In the genomic region with DNA sequence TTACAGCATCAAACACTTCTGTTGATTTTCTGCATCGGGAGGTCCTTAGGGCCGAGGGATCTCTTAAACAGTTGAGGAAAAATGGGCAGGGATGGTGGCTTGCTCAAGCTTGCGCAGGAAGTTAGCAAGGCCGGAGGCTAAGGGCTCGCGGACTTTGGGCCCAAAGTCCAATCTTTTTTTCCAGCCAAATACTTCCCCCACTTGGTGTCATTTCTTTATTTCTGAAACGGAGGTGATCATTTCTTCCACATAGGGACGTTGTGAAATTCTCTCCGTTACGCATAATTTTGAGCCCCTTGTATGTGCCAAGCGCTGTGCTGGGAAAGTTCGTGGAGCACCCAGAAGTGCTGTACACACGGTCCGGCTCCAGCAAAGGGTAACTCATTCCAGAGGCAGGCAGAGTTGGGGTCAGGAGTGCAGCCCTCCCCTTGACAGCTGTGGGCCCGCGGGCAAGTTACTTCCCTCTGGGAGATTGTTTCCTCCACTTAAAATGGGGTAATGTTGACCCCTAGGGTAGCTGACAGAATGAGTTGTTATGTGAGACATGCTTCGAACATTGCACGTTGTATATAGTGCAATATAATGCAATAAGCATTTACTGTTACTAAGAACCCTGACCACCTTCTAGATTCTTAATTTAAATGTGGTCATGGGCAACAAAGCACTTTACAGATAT, we compare ENCODE assay signal across 8 cellular contexts. TPM values are rescaled to one million over a fixed set of nuclear protein-coding genes. Genes with fewer than 3 reads are reported as not detected.
DNase-seq lines count a peak whose midpoint lies in the region; ATAC-seq, FAIRE-seq and TF ChIP-seq lines count a peak whose summit lies in the region.

No MANE protein-coding gene starts in this region.

- peak; percentile 66 for DNase-seq in NCI-H69 (lab: John Stamatoyannopoulos, UW)
- DNase-seq in effector memory CD4-positive, alpha-beta T cell, result no peak
- DNase-seq in HTR-8/SVneo (ENCODE audit: insufficient read length, low spot score), result no peak
- no peak for DNase-seq in cerebellum (ENCODE audit: low spot score)
- no peak for DNase-seq in NCI-H187 (lab: John Stamatoyannopoulos, UW)

- no peaks in the 10 kb centered on the region for H4K20me1 ChIP-seq in neural cell (ENCODE audit: insufficient read depth)

- no peaks in the 10 kb centered on the region for H3K27me3 ChIP-seq in effector memory CD4-positive, alpha-beta T cell (replicated peaks; ENCODE audit: control insufficient read depth, insufficient read depth, low read length, poor library complexity, severe bottlenecking)
- H3K27me3 ChIP-seq in neural cell (ENCODE audit: insufficient read depth, low read depth, low read length), result no peaks in the 10 kb centered on the region

- no peak for ATAC-seq in HG03175 (IDR thresholded peaks at IDR 0.05; ENCODE audit: unreplicated experiment)

- no peak for TF ChIP-seq CTCF in neural cell (IDR thresholded peaks at IDR 0.05; ENCODE audit: poor library complexity, severe bottlenecking)

- peak overlapping the region; percentile 98 for H3K4me2 ChIP-seq in neural cell (ENCODE audit: low read length)

- H3K36me3 ChIP-seq in ES-I3 (ENCODE audit: insufficient read depth, low read length) (peaks cover 17% of the 10 kb centered on the region), neural cell (ENCODE audit: insufficient read depth, low read length) (peaks cover 9% of the 10 kb centered on the region)
- peaks cover 32% of the 10 kb centered on the region for H3K36me3 ChIP-seq in effector memory CD4-positive, alpha-beta T cell (ENCODE audit: control insufficient read depth, insufficient read depth, low read length)

- H3K27ac ChIP-seq in effector memory CD4-positive, alpha-beta T cell (ENCODE audit: insufficient read depth, low read length, poor library complexity, severe bottlenecking), result peak overlapping the region; percentile 71
- H3K27ac ChIP-seq in neural cell (ENCODE audit: low read length), result peak overlapping the region; percentile 63

- H3K4me3 ChIP-seq in effector memory CD4-positive, alpha-beta T cell (ENCODE audit: insufficient read depth, low read depth, low read length, poor library complexity, severe bottlenecking), result peak overlapping the region; percentile 86
- H3K4me3 ChIP-seq in neural cell (ENCODE audit: low read length), result peak overlapping the region; percentile 97

- TF ChIP-seq EP300 in neural cell (conservative IDR thresholded peaks at IDR 0.05; ENCODE audit: poor library complexity, severe bottlenecking), result no peak

- no peaks in the 10 kb centered on the region for H3K9me3 ChIP-seq in ES-I3 (ENCODE audit: control insufficient read depth, insufficient read depth, low read length)
- H3K9me3 ChIP-seq in effector memory CD4-positive, alpha-beta T cell (ENCODE audit: control insufficient read depth, low read length), result no peaks in the 10 kb centered on the region
- no peaks in the 10 kb centered on the region for H3K9me3 ChIP-seq in neural cell (ENCODE audit: low read length)

- H3K9ac ChIP-seq in ES-I3 (ENCODE audit: low read depth, low read length) (peak overlapping the region; percentile 63), neural cell (ENCODE audit: low read length) (peak overlapping the region; percentile 83)

- no peaks in the 10 kb centered on the region for H3K9me2 ChIP-seq in neural cell (ENCODE audit: insufficient read depth, low read length)

- FAIRE-seq in HTR-8/SVneo (lab: Jason Lieb, UNC), result no peak

- peaks cover 9% of the 10 kb centered on the region; the same call in 1 of the 2 replicates for H3K4me1 ChIP-seq in ES-I3 (ENCODE audit: insufficient read depth, low read length)
- peaks cover 20% of the 10 kb centered on the region for H3K4me1 ChIP-seq in effector memory CD4-positive, alpha-beta T cell (ENCODE audit: control insufficient read depth, insufficient read depth, low read length, poor library complexity, severe bottlenecking)

- no peaks in the 10 kb centered on the region for H3F3A ChIP-seq in neural cell (ENCODE audit: insufficient read depth, low read length, poor library complexity, severe bottlenecking)

- peak overlapping the region; percentile 86 for H2AFZ ChIP-seq in neural cell (ENCODE audit: low read depth, low read length)

- peaks cover 18% of the 10 kb centered on the region for H3K79me2 ChIP-seq in neural cell (replicated peaks; ENCODE audit: insufficient read depth, low read length)

- TF ChIP-seq RAD21 in neural cell (conservative IDR thresholded peaks at IDR 0.05), result no peak

TF ChIP-seq in neural cell, 6 proteins besides CTCF, POLR2A, EP300 and RAD21:
- TF ChIP-seq MXI1 (conservative IDR thresholded peaks at IDR 0.05; ENCODE audit: poor library complexity, severe bottlenecking), result no peak
- no peak for TF ChIP-seq TAF1 (IDR thresholded peaks at IDR 0.05; ENCODE audit: low read depth)
- no peak for TF ChIP-seq EZH2 (IDR thresholded peaks at IDR 0.05; ENCODE audit: borderline replicate concordance, insufficient read depth, low read length, poor library complexity, severe bottlenecking)
- TF ChIP-seq, protein P1, sequence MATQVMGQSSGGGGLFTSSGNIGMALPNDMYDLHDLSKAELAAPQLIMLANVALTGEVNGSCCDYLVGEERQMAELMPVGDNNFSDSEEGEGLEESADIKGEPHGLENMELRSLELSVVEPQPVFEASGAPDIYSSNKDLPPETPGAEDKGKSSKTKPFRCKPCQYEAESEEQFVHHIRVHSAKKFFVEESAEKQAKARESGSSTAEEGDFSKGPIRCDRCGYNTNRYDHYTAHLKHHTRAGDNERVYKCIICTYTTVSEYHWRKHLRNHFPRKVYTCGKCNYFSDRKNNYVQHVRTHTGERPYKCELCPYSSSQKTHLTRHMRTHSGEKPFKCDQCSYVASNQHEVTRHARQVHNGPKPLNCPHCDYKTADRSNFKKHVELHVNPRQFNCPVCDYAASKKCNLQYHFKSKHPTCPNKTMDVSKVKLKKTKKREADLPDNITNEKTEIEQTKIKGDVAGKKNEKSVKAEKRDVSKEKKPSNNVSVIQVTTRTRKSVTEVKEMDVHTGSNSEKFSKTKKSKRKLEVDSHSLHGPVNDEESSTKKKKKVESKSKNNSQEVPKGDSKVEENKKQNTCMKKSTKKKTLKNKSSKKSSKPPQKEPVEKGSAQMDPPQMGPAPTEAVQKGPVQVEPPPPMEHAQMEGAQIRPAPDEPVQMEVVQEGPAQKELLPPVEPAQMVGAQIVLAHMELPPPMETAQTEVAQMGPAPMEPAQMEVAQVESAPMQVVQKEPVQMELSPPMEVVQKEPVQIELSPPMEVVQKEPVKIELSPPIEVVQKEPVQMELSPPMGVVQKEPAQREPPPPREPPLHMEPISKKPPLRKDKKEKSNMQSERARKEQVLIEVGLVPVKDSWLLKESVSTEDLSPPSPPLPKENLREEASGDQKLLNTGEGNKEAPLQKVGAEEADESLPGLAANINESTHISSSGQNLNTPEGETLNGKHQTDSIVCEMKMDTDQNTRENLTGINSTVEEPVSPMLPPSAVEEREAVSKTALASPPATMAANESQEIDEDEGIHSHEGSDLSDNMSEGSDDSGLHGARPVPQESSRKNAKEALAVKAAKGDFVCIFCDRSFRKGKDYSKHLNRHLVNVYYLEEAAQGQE (IDR thresholded peaks at IDR 0.05; ENCODE audit: borderline replicate concordance), result no peak
- TF ChIP-seq SMC3 (conservative IDR thresholded peaks at IDR 0.05; ENCODE audit: poor library complexity), result no peak
- TF ChIP-seq POLR2AphosphoS5 (IDR thresholded peaks at IDR 0.05), result no peak

RNA-seq across cellular contexts. Expression of gene MIEF1, which starts 0.8 kb away (rescaled TPM):
- 15.3 and 19.8 TPM in 2 replicates for polyA plus RNA-seq in neural cell
- polyA minus RNA-seq in neural cell, result 32.1 and 36.5 TPM in 2 replicates
- 24.8 TPM for total RNA-seq in cerebellum

RNA-seq across cellular contexts. Expression of gene ATF4, which starts 17.4 kb away (rescaled TPM):
- 394 and 399 TPM in 2 replicates for polyA plus RNA-seq in neural cell
- 103 and 121 TPM in 2 replicates for polyA minus RNA-seq in neural cell
- 70.2 TPM for total RNA-seq in cerebellum

RNA-seq across cellular contexts. Expression of gene RPS19BP1, which starts 29.6 kb away (rescaled TPM):
- 154 and 164 TPM in 2 replicates for polyA plus RNA-seq in neural cell
- 51.9 and 59.6 TPM in 2 replicates for polyA minus RNA-seq in neural cell
- 18.0 TPM for total RNA-seq in cerebellum

RNA-seq across cellular contexts. Expression of gene MGAT3, which starts 46.1 kb away (rescaled TPM):
- polyA plus RNA-seq in neural cell, result 29.1 and 36.2 TPM in 2 replicates
- 44.6 and 50.6 TPM in 2 replicates for polyA minus RNA-seq in neural cell
- total RNA-seq in cerebellum, result 26.0 TPM
